Comparison of ENCODE assay signal across 1 cellular context in the genomic region with DNA sequence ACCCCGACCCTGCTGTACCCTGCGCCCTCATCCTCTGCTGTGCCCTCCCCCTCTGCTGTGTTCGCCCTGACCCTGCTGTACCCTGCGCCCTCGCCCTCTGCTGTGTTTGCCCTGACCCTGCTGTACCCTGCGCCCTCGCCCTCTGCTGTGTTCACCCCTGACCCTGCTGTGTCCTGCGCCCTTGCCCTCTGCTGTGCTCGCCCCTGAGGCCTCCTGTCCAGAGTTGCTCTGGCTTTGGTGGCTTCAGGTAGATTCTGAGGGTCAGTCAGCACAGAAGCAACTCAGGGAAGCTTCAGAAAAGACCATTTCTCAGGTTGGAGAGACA.
TF ChIP-seq lines count a peak whose summit lies in the region.

No MANE protein-coding gene starts in this region.

TF ChIP-seq in endothelial cell of umbilical vein, 7 proteins besides CTCF, POLR2A, EP300 and RAD21:
- TF ChIP-seq, protein P1, sequence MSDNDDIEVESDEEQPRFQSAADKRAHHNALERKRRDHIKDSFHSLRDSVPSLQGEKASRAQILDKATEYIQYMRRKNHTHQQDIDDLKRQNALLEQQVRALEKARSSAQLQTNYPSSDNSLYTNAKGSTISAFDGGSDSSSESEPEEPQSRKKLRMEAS (IDR thresholded peaks at IDR 0.05; ENCODE audit: insufficient read depth, insufficient read length): no peak
- no peak for TF ChIP-seq FOS (IDR thresholded peaks at IDR 0.05; ENCODE audit: borderline replicate concordance, insufficient read depth, low read length)
- no peak for TF ChIP-seq JUN (IDR thresholded peaks at IDR 0.05; ENCODE audit: borderline replicate concordance, insufficient read depth, insufficient read length, low read depth)
- no peak for TF ChIP-seq MYC (IDR thresholded peaks at IDR 0.05; ENCODE audit: low read depth, low read length)
- no peak for TF ChIP-seq GATA2 (IDR thresholded peaks at IDR 0.05; ENCODE audit: insufficient read depth, insufficient read length, low read depth, low read length)
- no peak for TF ChIP-seq POLR2AphosphoS5 (IDR thresholded peaks at IDR 0.05; ENCODE audit: insufficient read depth, low read depth, low read length)
- TF ChIP-seq EZH2 (IDR thresholded peaks at IDR 0.05; ENCODE audit: borderline replicate concordance, low read depth, low read length, severe bottlenecking): no peak
